Comparison of ENCODE assay signal across 12 cellular contexts in the genomic region with DNA sequence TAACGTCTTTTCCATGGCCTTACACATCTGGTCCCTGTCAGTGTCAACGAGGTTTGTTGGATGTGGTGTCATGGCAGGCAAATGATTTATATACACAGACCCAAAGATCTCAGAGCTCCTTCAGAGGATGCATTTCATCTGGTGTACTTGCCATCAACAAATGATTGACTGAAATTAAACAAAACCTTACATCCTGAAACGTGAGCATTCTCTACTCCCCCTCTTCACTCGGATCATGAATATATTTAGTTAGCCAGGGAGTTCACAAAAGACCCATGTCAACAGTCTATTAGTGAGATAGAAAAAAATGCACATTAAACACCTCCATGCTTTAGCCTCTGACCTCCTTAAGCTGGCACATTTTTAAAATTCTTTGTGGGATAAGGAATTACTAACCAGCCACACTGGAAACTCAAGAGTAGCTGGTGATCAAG.
DNase-seq lines count a peak whose midpoint lies in the region; ATAC-seq and TF ChIP-seq lines count a peak whose summit lies in the region.
"Had no signal": no experiment of that assay in that cellular context is flagged by ENCODE, and none has a peak within 500 bp of the region (broad histone marks: within the 10 kb centered on the region; RNA-seq: fewer than 3 reads in every experiment).

No MANE protein-coding gene starts in this region.

- intact Hi-C loops in sigmoid colon (cut with DNase I), result no loop called here

- ATAC-seq in activated naive CD8-positive, alpha-beta T cell treated with anti-CD3 and anti-CD28 coated beads, Interleukin-2, amount 50 U/mL, for 24 hours, result no peak
- no peak for ATAC-seq in HG02642 (IDR thresholded peaks at IDR 0.05; ENCODE audit: poor library complexity, unreplicated experiment)

- in situ Hi-C loops in Caki2 (cut with HindIII; ENCODE audit: low pct_unique_long_range_greater_than_20kb, low sequenced_read_pairs) (no loop called here), astrocyte of the spinal cord (cut with HindIII; ENCODE audit: low sequenced_read_pairs) (no loop called here)

- H3K4me1 ChIP-seq in mesendoderm (ENCODE audit: control insufficient read depth, low read depth, low read length), result peaks cover 12% of the 10 kb centered on the region
- H3K4me1 ChIP-seq in sigmoid colon, result no peaks in the 10 kb centered on the region

- peaks cover 3% of the 10 kb centered on the region for H3K9me3 Mint-ChIP-seq in activated naive CD8-positive, alpha-beta T cell treated with anti-CD3 and anti-CD28 coated beads, Interleukin-2, amount 50 U/mL, for 24 hours
- H3K9me3 Mint-ChIP-seq: HFFc6 had no signal

- H3K27me3 Mint-ChIP-seq in activated naive CD8-positive, alpha-beta T cell treated with anti-CD3 and anti-CD28 coated beads, Interleukin-2, amount 50 U/mL, for 24 hours, result peaks cover 3% of the 10 kb centered on the region

- no peak overlapping the region for H3K4me2 ChIP-seq in mesendoderm (ENCODE audit: low read length)

- no peaks in the 10 kb centered on the region for H3K79me2 ChIP-seq in mesendoderm (ENCODE audit: control insufficient read depth, insufficient read depth, low read length)

- no peak overlapping the region for H3K23ac ChIP-seq in mesendoderm (ENCODE audit: low read length)

- H3K4me3 Mint-ChIP-seq in activated naive CD8-positive, alpha-beta T cell treated with anti-CD3 and anti-CD28 coated beads, Interleukin-2, amount 50 U/mL, for 24 hours, result no peak overlapping the region
- H3K4me3 Mint-ChIP-seq: HFFc6 had no signal

- H3K36me3 ChIP-seq in mesendoderm (ENCODE audit: control insufficient read depth, insufficient read depth, low read length) (no peaks in the 10 kb centered on the region), sigmoid colon (no peaks in the 10 kb centered on the region)

- H2AK5ac ChIP-seq in mesendoderm (ENCODE audit: low read length), result no peak overlapping the region

- H2BK120ac ChIP-seq in mesendoderm (ENCODE audit: low read depth, low read length), result no peak overlapping the region

- H3K79me1 ChIP-seq in mesendoderm (ENCODE audit: low read length), result peaks cover 6% of the 10 kb centered on the region

- H3K27ac ChIP-seq in mesendoderm (ENCODE audit: low read depth, low read length) (no peak overlapping the region), sigmoid colon (no peak overlapping the region)
- H3K27ac ChIP-seq: VCaP had no signal

- no peaks in the 10 kb centered on the region for H3K9me3 ChIP-seq in sigmoid colon

- H3K4me3 ChIP-seq in astrocyte of the spinal cord (ENCODE audit: low read depth, low read length), result no peak overlapping the region
- H3K4me3 ChIP-seq in mesendoderm (ENCODE audit: low read length), result no peak overlapping the region
- H3K4me3 ChIP-seq in sigmoid colon, result no peak overlapping the region

- no peaks in the 10 kb centered on the region for H3K4me1 Mint-ChIP-seq in activated naive CD8-positive, alpha-beta T cell treated with anti-CD3 and anti-CD28 coated beads, Interleukin-2, amount 50 U/mL, for 24 hours

- no peaks in the 10 kb centered on the region for H3K27me3 ChIP-seq in mesendoderm (ENCODE audit: insufficient read depth, low read length, poor library complexity)
- H3K27me3 ChIP-seq in sigmoid colon, result no peaks in the 10 kb centered on the region

- H2BK5ac ChIP-seq in mesendoderm (ENCODE audit: low read length), result no peak overlapping the region

- no peak overlapping the region for H3K18ac ChIP-seq in mesendoderm (ENCODE audit: low read length)

- H3K27ac Mint-ChIP-seq in activated naive CD8-positive, alpha-beta T cell treated with anti-CD3 and anti-CD28 coated beads, Interleukin-2, amount 50 U/mL, for 24 hours, result no peak overlapping the region
- H3K27ac Mint-ChIP-seq: HFFc6 had no signal

- H3K56ac ChIP-seq in mesendoderm (ENCODE audit: low read length), result no peak overlapping the region

- no CpG with 5 or more reads among the region's 4 CpGs for WGBS in mesendoderm (ENCODE audit: extremely low coverage, insufficient coverage, low lambda C conversion rate)
- WGBS in sigmoid colon, 2 donors, result 79 to 82% methylated on average over 4 of the region's 4 CpGs

- TF ChIP-seq CTCF in astrocyte of the spinal cord (IDR thresholded peaks at IDR 0.05; ENCODE audit: low read depth, low read length) (no peak), sigmoid colon (IDR thresholded peaks at IDR 0.05) (no peak)

- H3K36me3 Mint-ChIP-seq in activated naive CD8-positive, alpha-beta T cell treated with anti-CD3 and anti-CD28 coated beads, Interleukin-2, amount 50 U/mL, for 24 hours (ENCODE audit: low read depth), result no peaks in the 10 kb centered on the region

- no peak overlapping the region for H3K9ac ChIP-seq in mesendoderm (ENCODE audit: low read length)

- no peak overlapping the region for H2BK15ac ChIP-seq in mesendoderm (replicated peaks; ENCODE audit: low read depth)

- H4K5ac ChIP-seq in mesendoderm (ENCODE audit: low read length), result no peak overlapping the region

- no peak overlapping the region for H4K8ac ChIP-seq in mesendoderm (ENCODE audit: low read depth, low read length)

- no peak overlapping the region for H3K4ac ChIP-seq in mesendoderm (ENCODE audit: low read depth, low read length)

- DNase-seq in Caki2 (ENCODE audit: low read depth), result peak; percentile 89
- peak; percentile 34 for DNase-seq in HS-27A (ENCODE audit: low read depth)
- peak; percentile 40 for DNase-seq in astrocyte of the spinal cord (ENCODE audit: low read depth, low spot score)
- DNase-seq in mesendoderm, result peak; percentile 71
- DNase-seq in activated naive CD8-positive, alpha-beta T cell treated with anti-CD3 and anti-CD28 coated beads, Interleukin-2, amount 50 U/mL, for 24 hours, result no peak
- no peak for DNase-seq in sigmoid colon
- no peak for DNase-seq in medulla oblongata (ENCODE audit: extremely low spot score)
- DNase-seq: amniotic stem cell, HFFc6, KBM-7 had no signal

- TF ChIP-seq EP300 in sigmoid colon (IDR thresholded peaks at IDR 0.05), result no peak

- TF ChIP-seq POLR2A in sigmoid colon (IDR thresholded peaks at IDR 0.05), result no peak

Comparison
In these comparisons a context has a peak if more than half of its experiments do, and no peak if none do; other contexts are left out.
1. DNase-seq: peak in Caki2 (single experiment), HS-27A (single experiment), astrocyte of the spinal cord (single experiment) and mesendoderm (single experiment); none in activated naive CD8-positive, alpha-beta T cell treated with anti-CD3 and anti-CD28 coated beads, Interleukin-2, amount 50 U/mL, for 24 hours (single experiment), sigmoid colon (single experiment) and medulla oblongata (single experiment).